In genomic region chr2:164954954-164955701, GRCh38 we compare ENCODE assay signal across 8 cellular contexts. TPM values are rescaled to one million over a fixed set of nuclear protein-coding genes. Genes with fewer than 3 reads are reported as not detected.
A peak's percentile ranks its signal among the peaks of the same experiment; 100 is the strongest.
DNase-seq lines count a peak whose midpoint lies in the region; ATAC-seq and TF ChIP-seq lines count a peak whose summit lies in the region.

Gene SLC38A11, minus strand, starts transcription at chr2:164955525. Its CDS starts 278 bp downstream, at chr2:164955247.

- H3K27me3 ChIP-seq in body of pancreas, result no peaks in the 10 kb centered on the region
- H3K27me3 ChIP-seq in gastrocnemius medialis, result peaks cover 0 to 5% (median 3%) of the 10 kb centered on the region in 3 donors

- peak; percentile 24 for DNase-seq in ELF-1 (ENCODE audit: low read depth, low spot score)
- peak; percentile 22 to 60 (median 36) for DNase-seq in body of pancreas
- DNase-seq in iPS-NIHi7 (ENCODE audit: extremely low spot score), result peak; percentile 14
- DNase-seq in gastrocnemius medialis, result peak; percentile 4 to 10
- no peak for DNase-seq in NCI-H524 treated with DMSO at 0.1 percent for 48 hours (lab: John Stamatoyannopoulos, UW)
- DNase-seq in activated T-cell treated with anti-CD3 and anti-CD28 coated beads, Interleukin-2, amount 50 U/mL, for 1 hour, result no peak
- no peak for DNase-seq in AML-193 (lab: John Stamatoyannopoulos, UW)

- in situ Hi-C loops in gastrocnemius medialis (cut with MboI; ENCODE audit: low sequenced_read_pairs in 4 of 4), result no loop called here

- no peaks in the 10 kb centered on the region for H3K4me1 ChIP-seq in body of pancreas
- no peaks in the 10 kb centered on the region for H3K4me1 ChIP-seq in gastrocnemius medialis

- H3K27ac ChIP-seq in body of pancreas (peak within 1 kb of the TSS in 3 of 4 donors; percentile 47 to 58 (median 49)), gastrocnemius medialis (no peak within 1 kb of the TSS)

- TF ChIP-seq POLR2A in body of pancreas (IDR thresholded peaks at IDR 0.05) (no peak), gastrocnemius medialis (IDR thresholded peaks at IDR 0.05) (no peak)

- H3K4me3 ChIP-seq in body of pancreas, result peak within 1 kb of the TSS in 1 of 2 donors; percentile 45
- H3K4me3 ChIP-seq in gastrocnemius medialis, result peak within 1 kb of the TSS; percentile 27 to 45 (median 36)

- no peaks in the 10 kb centered on the region for H3K9me3 ChIP-seq in body of pancreas
- no peaks in the 10 kb centered on the region for H3K9me3 ChIP-seq in gastrocnemius medialis

- H3K36me3 ChIP-seq in body of pancreas (replicated peaks in 1 of 2; ENCODE audit: insufficient read depth in 1 of 2, low read depth in 2 of 2) (no peaks in the 10 kb centered on the region), gastrocnemius medialis (no peaks in the 10 kb centered on the region)

- intact Hi-C loops in body of pancreas (cut with DNase I), result no loop called here
- intact Hi-C loops in gastrocnemius medialis (cut with DNase I; ENCODE audit: low total_unique reads), result no loop called here

- ATAC-seq in body of pancreas, result peak; percentile 82
- peak in 1 of 2 donors; percentile 50 for ATAC-seq in gastrocnemius medialis
- no peak for ATAC-seq in activated CD4-positive, CD25-positive, alpha-beta regulatory T cell treated with anti-CD3 and anti-CD28 coated beads, Interleukin-2, amount 50 U/mL, for 24 hours

- TF ChIP-seq CTCF in body of pancreas (IDR thresholded peaks at IDR 0.05) (peak in 3 of 7 experiments; percentile 7 to 33 (median 13)), gastrocnemius medialis (IDR thresholded peaks at IDR 0.05 in 4 of 5, conservative IDR thresholded peaks at IDR 0.05 in 1 of 5) (no peak)

- WGBS in body of pancreas, 2 donors, result 17 to 19% methylated on average over 30 to 33 of the region's 34 CpGs

RNA-seq across cellular contexts. Expression of gene SLC38A11, which starts in this region (rescaled TPM):
- 1 to 10 TPM; 1.6 to 2.9 TPM for total RNA-seq in body of pancreas
- 1 to 10 TPM in 1 of 4 donors, under 1 TPM in 2, not detected in 1; 0.20 to 2.8 (median 0.78) TPM for total RNA-seq in gastrocnemius medialis

Comparison
In these comparisons a context has a peak if more than half of its experiments do, and no peak if none do; other contexts are left out.
1. DNase-seq: peak in ELF-1 (single experiment), body of pancreas (4 of 4), iPS-NIHi7 (single experiment) and gastrocnemius medialis (2 of 2); none in NCI-H524 treated with DMSO at 0.1 percent for 48 hours (single experiment), activated T-cell treated with anti-CD3 and anti-CD28 coated beads, Interleukin-2, amount 50 U/mL, for 1 hour (single experiment) and AML-193 (0 of 2).
2. H3K27ac ChIP-seq: peak in body of pancreas (3 of 4); none in gastrocnemius medialis (0 of 4).